ENCODE assay signal across 1 cellular context in the genomic region with DNA sequence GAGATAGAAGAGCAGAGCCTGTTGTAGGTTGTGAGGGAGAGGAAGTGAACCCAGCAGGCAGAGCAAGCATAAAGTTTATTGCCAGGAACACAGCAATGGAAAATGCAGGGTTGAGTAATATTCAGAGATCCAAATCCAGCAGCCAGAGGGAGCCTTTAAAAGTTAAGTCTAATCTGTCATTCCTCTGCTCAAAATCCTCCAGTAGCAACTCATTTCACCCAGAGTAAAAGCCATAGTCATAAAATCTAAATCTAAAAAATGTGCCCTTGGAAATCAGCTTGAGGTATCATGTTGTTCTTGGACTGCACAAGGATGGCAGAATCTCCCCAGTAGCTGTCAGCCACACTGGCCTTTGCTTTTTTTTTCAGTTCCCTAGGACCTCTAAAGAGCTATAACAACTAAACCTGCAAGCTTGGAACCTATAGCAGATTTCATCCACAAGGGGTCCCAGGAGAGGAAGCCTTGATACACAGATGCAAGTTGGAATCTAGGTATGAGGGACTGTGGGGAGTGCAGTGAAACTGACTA.
TF ChIP-seq lines count a peak whose summit lies in the region.

No MANE protein-coding gene starts in this region.

TF ChIP-seq in HepG2, 621 proteins besides CTCF, POLR2A, EP300 and RAD21 (continued from another document and continues in another):
- TF ChIP-seq SP5 (CRISPR knock-in tag; IDR thresholded peaks at IDR 0.05; ENCODE audit: borderline replicate concordance, low read depth), result 0 out of 2 replicates have a peak, but pooled peaks have one; percentile 8
- no peak for TF ChIP-seq NKX3-1 (CRISPR knock-in tag; IDR thresholded peaks at IDR 0.05)
- TF ChIP-seq HOXA9 (CRISPR knock-in tag; IDR thresholded peaks at IDR 0.05; ENCODE audit: borderline replicate concordance), result no peak
- TF ChIP-seq SMARCE1 (IDR thresholded peaks at IDR 0.05; ENCODE audit: borderline replicate concordance), result no peak
- no peak for TF ChIP-seq NFE2 (CRISPR knock-in tag; IDR thresholded peaks at IDR 0.05)
- no peak for TF ChIP-seq CHCHD3 (CRISPR knock-in tag; IDR thresholded peaks at IDR 0.05)
- no peak for TF ChIP-seq FLYWCH1 (CRISPR knock-in tag; IDR thresholded peaks at IDR 0.05)
- peak; percentile 49; the same call in 1 of the 2 replicates for TF ChIP-seq MIXL1 (CRISPR knock-in tag; IDR thresholded peaks at IDR 0.05)
- no peak for TF ChIP-seq ZNF329 (CRISPR knock-in tag; IDR thresholded peaks at IDR 0.05; ENCODE audit: low read depth)
- no peak for TF ChIP-seq ZFYVE20 (CRISPR knock-in tag; IDR thresholded peaks at IDR 0.05; ENCODE audit: borderline replicate concordance, low read depth)
- TF ChIP-seq, protein P1, sequence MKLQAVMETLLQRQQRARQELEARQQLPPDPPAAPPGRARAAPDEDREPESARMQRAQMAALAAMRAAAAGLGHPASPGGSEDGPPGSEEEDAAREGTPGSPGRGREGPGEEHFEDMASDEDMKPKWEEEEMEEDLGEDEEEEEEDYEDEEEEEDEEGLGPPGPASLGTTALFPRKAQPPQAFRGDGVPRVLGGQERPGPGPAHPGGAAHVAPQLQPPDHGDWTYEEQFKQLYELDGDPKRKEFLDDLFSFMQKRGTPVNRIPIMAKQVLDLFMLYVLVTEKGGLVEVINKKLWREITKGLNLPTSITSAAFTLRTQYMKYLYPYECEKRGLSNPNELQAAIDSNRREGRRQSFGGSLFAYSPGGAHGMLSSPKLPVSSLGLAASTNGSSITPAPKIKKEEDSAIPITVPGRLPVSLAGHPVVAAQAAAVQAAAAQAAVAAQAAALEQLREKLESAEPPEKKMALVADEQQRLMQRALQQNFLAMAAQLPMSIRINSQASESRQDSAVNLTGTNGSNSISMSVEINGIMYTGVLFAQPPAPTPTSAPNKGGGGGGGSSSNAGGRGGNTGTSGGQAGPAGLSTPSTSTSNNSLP (IDR thresholded peaks at IDR 0.05; ENCODE audit: low read depth, low read length), result 0 out of 2 replicates have a peak, but pooled peaks have one; percentile 47
- TF ChIP-seq ZNF747 (CRISPR knock-in tag; IDR thresholded peaks at IDR 0.05; ENCODE audit: borderline replicate concordance), result no peak
- TF ChIP-seq RXRB (CRISPR knock-in tag; IDR thresholded peaks at IDR 0.05; ENCODE audit: borderline replicate concordance), result peak; percentile 35; the same call in 1 of the 2 replicates
- TF ChIP-seq, protein P2, sequence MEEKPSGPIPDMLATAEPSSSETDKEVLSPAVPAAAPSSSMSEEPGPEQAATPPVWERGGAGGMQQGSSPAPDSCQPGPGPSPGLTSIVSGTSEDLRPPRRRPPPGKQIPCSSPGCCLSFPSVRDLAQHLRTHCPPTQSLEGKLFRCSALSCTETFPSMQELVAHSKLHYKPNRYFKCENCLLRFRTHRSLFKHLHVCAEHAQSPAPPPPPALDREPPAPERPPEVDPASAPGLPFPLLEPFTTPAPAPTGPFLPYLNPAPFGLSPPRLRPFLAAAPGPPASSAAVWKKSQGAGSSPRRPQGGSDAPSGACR (CRISPR knock-in tag; IDR thresholded peaks at IDR 0.05), result no peak
- TF ChIP-seq HOXD1 (CRISPR knock-in tag; IDR thresholded peaks at IDR 0.05), result no peak
- TF ChIP-seq, protein P3, sequence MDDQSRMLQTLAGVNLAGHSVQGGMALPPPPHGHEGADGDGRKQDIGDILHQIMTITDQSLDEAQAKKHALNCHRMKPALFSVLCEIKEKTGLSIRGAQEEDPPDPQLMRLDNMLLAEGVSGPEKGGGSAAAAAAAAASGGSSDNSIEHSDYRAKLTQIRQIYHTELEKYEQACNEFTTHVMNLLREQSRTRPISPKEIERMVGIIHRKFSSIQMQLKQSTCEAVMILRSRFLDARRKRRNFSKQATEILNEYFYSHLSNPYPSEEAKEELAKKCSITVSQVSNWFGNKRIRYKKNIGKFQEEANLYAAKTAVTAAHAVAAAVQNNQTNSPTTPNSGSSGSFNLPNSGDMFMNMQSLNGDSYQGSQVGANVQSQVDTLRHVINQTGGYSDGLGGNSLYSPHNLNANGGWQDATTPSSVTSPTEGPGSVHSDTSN (CRISPR knock-in tag; IDR thresholded peaks at IDR 0.05; ENCODE audit: borderline replicate concordance), result no peak
- no peak for TF ChIP-seq ZNF382 (CRISPR knock-in tag; IDR thresholded peaks at IDR 0.05; ENCODE audit: borderline replicate concordance)
- TF ChIP-seq ZNF326 (CRISPR knock-in tag; IDR thresholded peaks at IDR 0.05; ENCODE audit: borderline replicate concordance), result no peak
- TF ChIP-seq ARNTL (CRISPR knock-in tag; IDR thresholded peaks at IDR 0.05), result no peak
- TF ChIP-seq BRCA1 (CRISPR knock-in tag; IDR thresholded peaks at IDR 0.05), result no peak
- no peak for TF ChIP-seq ZMYM3 (CRISPR knock-in tag; IDR thresholded peaks at IDR 0.05)
- TF ChIP-seq KLF12 (CRISPR knock-in tag; IDR thresholded peaks at IDR 0.05; ENCODE audit: borderline replicate concordance), result no peak
- no peak for TF ChIP-seq ZNF674 (CRISPR knock-in tag; IDR thresholded peaks at IDR 0.05; ENCODE audit: low read depth)
- TF ChIP-seq ZNF737 (CRISPR knock-in tag; IDR thresholded peaks at IDR 0.05; ENCODE audit: borderline replicate concordance), result no peak
- TF ChIP-seq JUNB (CRISPR knock-in tag; IDR thresholded peaks at IDR 0.05; ENCODE audit: borderline replicate concordance), result no peak
- TF ChIP-seq, protein P4, sequence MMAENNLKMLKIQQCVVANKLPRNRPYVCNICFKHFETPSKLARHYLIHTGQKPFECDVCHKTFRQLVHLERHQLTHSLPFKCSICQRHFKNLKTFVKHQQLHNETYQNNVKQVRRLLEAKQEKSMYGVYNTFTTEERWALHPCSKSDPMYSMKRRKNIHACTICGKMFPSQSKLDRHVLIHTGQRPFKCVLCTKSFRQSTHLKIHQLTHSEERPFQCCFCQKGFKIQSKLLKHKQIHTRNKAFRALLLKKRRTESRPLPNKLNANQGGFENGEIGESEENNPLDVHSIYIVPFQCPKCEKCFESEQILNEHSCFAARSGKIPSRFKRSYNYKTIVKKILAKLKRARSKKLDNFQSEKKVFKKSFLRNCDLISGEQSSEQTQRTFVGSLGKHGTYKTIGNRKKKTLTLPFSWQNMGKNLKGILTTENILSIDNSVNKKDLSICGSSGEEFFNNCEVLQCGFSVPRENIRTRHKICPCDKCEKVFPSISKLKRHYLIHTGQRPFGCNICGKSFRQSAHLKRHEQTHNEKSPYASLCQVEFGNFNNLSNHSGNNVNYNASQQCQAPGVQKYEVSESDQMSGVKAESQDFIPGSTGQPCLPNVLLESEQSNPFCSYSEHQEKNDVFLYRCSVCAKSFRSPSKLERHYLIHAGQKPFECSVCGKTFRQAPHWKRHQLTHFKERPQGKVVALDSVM (CRISPR knock-in tag; IDR thresholded peaks at IDR 0.05), result no peak
- no peak for TF ChIP-seq ZNF672 (CRISPR knock-in tag; IDR thresholded peaks at IDR 0.05)
- TF ChIP-seq ASH2L (IDR thresholded peaks at IDR 0.05; ENCODE audit: insufficient read length, low read depth, low read length), result no peak
- TF ChIP-seq, protein P5, sequence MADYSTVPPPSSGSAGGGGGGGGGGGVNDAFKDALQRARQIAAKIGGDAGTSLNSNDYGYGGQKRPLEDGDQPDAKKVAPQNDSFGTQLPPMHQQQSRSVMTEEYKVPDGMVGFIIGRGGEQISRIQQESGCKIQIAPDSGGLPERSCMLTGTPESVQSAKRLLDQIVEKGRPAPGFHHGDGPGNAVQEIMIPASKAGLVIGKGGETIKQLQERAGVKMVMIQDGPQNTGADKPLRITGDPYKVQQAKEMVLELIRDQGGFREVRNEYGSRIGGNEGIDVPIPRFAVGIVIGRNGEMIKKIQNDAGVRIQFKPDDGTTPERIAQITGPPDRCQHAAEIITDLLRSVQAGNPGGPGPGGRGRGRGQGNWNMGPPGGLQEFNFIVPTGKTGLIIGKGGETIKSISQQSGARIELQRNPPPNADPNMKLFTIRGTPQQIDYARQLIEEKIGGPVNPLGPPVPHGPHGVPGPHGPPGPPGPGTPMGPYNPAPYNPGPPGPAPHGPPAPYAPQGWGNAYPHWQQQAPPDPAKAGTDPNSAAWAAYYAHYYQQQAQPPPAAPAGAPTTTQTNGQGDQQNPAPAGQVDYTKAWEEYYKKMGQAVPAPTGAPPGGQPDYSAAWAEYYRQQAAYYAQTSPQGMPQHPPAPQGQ (CRISPR knock-in tag; IDR thresholded peaks at IDR 0.05; ENCODE audit: borderline replicate concordance), result no peak
- TF ChIP-seq, protein P6, sequence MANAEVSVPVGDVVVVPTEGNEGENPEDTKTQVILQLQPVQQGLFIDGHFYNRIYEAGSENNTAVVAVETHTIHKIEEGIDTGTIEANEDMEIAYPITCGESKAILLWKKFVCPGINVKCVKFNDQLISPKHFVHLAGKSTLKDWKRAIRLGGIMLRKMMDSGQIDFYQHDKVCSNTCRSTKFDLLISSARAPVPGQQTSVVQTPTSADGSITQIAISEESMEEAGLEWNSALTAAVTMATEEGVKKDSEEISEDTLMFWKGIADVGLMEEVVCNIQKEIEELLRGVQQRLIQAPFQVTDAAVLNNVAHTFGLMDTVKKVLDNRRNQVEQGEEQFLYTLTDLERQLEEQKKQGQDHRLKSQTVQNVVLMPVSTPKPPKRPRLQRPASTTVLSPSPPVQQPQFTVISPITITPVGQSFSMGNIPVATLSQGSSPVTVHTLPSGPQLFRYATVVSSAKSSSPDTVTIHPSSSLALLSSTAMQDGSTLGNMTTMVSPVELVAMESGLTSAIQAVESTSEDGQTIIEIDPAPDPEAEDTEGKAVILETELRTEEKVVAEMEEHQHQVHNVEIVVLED (CRISPR knock-in tag; IDR thresholded peaks at IDR 0.05; ENCODE audit: borderline replicate concordance), result no peak
- TF ChIP-seq, protein P7, sequence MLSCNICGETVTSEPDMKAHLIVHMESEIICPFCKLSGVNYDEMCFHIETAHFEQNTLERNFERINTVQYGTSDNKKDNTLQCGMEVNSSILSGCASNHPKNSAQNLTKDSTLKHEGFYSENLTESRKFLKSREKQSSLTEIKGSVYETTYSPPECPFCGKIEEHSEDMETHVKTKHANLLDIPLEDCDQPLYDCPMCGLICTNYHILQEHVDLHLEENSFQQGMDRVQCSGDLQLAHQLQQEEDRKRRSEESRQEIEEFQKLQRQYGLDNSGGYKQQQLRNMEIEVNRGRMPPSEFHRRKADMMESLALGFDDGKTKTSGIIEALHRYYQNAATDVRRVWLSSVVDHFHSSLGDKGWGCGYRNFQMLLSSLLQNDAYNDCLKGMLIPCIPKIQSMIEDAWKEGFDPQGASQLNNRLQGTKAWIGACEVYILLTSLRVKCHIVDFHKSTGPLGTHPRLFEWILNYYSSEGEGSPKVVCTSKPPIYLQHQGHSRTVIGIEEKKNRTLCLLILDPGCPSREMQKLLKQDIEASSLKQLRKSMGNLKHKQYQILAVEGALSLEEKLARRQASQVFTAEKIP (CRISPR knock-in tag; IDR thresholded peaks at IDR 0.05; ENCODE audit: borderline replicate concordance), result no peak
- TF ChIP-seq ZNF234 (CRISPR knock-in tag; conservative IDR thresholded peaks at IDR 0.05), result no peak
- TF ChIP-seq, protein P8, sequence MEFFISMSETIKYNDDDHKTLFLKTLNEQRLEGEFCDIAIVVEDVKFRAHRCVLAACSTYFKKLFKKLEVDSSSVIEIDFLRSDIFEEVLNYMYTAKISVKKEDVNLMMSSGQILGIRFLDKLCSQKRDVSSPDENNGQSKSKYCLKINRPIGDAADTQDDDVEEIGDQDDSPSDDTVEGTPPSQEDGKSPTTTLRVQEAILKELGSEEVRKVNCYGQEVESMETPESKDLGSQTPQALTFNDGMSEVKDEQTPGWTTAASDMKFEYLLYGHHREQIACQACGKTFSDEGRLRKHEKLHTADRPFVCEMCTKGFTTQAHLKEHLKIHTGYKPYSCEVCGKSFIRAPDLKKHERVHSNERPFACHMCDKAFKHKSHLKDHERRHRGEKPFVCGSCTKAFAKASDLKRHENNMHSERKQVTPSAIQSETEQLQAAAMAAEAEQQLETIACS (CRISPR knock-in tag; IDR thresholded peaks at IDR 0.05), result no peak
- TF ChIP-seq MYC (CRISPR knock-in tag; IDR thresholded peaks at IDR 0.05; ENCODE audit: borderline replicate concordance), result no peak
- TF ChIP-seq FOSL2 (CRISPR knock-in tag; IDR thresholded peaks at IDR 0.05), result no peak
- TF ChIP-seq, protein P9, sequence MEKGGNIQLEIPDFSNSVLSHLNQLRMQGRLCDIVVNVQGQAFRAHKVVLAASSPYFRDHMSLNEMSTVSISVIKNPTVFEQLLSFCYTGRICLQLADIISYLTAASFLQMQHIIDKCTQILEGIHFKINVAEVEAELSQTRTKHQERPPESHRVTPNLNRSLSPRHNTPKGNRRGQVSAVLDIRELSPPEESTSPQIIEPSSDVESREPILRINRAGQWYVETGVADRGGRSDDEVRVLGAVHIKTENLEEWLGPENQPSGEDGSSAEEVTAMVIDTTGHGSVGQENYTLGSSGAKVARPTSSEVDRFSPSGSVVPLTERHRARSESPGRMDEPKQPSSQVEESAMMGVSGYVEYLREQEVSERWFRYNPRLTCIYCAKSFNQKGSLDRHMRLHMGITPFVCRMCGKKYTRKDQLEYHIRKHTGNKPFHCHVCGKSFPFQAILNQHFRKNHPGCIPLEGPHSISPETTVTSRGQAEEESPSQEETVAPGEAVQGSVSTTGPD (CRISPR knock-in tag; IDR thresholded peaks at IDR 0.05), result no peak
- TF ChIP-seq YEATS4 (CRISPR knock-in tag; IDR thresholded peaks at IDR 0.05; ENCODE audit: borderline replicate concordance), result no peak
- no peak for TF ChIP-seq ZNF350 (CRISPR knock-in tag; IDR thresholded peaks at IDR 0.05; ENCODE audit: borderline replicate concordance, low read depth)
- no peak for TF ChIP-seq THYN1 (CRISPR knock-in tag; IDR thresholded peaks at IDR 0.05; ENCODE audit: borderline replicate concordance, low read depth)
- TF ChIP-seq SIX4 (CRISPR knock-in tag; IDR thresholded peaks at IDR 0.05), result no peak
- TF ChIP-seq, protein P10, sequence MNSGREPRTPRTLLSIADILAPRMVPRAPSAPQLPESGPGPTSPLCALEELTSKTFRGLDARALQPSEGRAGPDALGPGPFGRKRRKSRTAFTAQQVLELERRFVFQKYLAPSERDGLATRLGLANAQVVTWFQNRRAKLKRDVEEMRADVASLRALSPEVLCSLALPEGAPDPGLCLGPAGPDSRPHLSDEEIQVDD (CRISPR knock-in tag; IDR thresholded peaks at IDR 0.05; ENCODE audit: borderline replicate concordance), result no peak
- no peak for TF ChIP-seq ISL2 (CRISPR knock-in tag; IDR thresholded peaks at IDR 0.05)
- TF ChIP-seq ZSCAN9 (CRISPR knock-in tag; IDR thresholded peaks at IDR 0.05; ENCODE audit: borderline replicate concordance), result no peak
- no peak for TF ChIP-seq AGO1 (IDR thresholded peaks at IDR 0.05; ENCODE audit: low read depth, low read length, poor library complexity, severe bottlenecking)
- no peak for TF ChIP-seq ZNF772 (CRISPR knock-in tag; IDR thresholded peaks at IDR 0.05)
- TF ChIP-seq, protein P11, sequence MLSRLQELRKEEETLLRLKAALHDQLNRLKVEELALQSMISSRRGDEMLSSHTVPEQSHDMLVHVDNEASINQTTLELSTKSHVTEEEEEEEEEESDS (CRISPR knock-in tag; IDR thresholded peaks at IDR 0.05; ENCODE audit: borderline replicate concordance), result no peak
- TF ChIP-seq, protein P12, sequence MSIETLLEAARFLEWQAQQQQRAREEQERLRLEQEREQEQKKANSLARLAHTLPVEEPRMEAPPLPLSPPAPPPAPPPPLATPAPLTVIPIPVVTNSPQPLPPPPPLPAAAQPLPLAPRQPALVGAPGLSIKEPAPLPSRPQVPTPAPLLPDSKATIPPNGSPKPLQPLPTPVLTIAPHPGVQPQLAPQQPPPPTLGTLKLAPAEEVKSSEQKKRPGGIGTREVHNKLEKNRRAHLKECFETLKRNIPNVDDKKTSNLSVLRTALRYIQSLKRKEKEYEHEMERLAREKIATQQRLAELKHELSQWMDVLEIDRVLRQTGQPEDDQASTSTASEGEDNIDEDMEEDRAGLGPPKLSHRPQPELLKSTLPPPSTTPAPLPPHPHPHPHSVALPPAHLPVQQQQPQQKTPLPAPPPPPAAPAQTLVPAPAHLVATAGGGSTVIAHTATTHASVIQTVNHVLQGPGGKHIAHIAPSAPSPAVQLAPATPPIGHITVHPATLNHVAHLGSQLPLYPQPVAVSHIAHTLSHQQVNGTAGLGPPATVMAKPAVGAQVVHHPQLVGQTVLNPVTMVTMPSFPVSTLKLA (IDR thresholded peaks at IDR 0.05), result no peak
